Comparison of ENCODE assay signal across 1 cellular context in genomic region chr10:4770766-4771553, GRCh38.
TF ChIP-seq lines count a peak whose summit lies in the region.

No MANE protein-coding gene starts in this region.

TF ChIP-seq in K562, 482 proteins besides CTCF, POLR2A, EP300 and RAD21 (continued from another document):
- TF ChIP-seq CEBPG (CRISPR knock-in tag; IDR thresholded peaks at IDR 0.05) (no peak), CEBPG (tag; conservative IDR thresholded peaks at IDR 0.05 in 1 of 2, IDR thresholded peaks at IDR 0.05 in 1 of 2) (0 out of 4 replicates have a peak, but pooled peaks of 1 of the 2 experiments have one; percentile 16), E4F1 (CRISPR knock-in tag; IDR thresholded peaks at IDR 0.05; ENCODE audit: borderline replicate concordance) (no peak), TCFL5 (CRISPR knock-in tag; conservative IDR thresholded peaks at IDR 0.05) (no peak), NONO (IDR thresholded peaks at IDR 0.05; ENCODE audit: low read depth in 2 of 2, low read length in 1 of 2) (no peak), SIX5 (IDR thresholded peaks at IDR 0.05; ENCODE audit: borderline replicate concordance in 1 of 2, insufficient read depth in 1 of 2, low read depth in 1 of 2, low read length in 2 of 2) (no peak), ZNF780A (CRISPR knock-in tag; IDR thresholded peaks at IDR 0.05) (no peak), FOSL1 (tag; conservative IDR thresholded peaks at IDR 0.05) (peak; percentile 22; the same call in 1 of the 2 replicates), SP2 (IDR thresholded peaks at IDR 0.05; ENCODE audit: extremely low read depth, low read depth, low read length, poor library complexity, severe bottlenecking) (no peak), MLX (CRISPR knock-in tag; conservative IDR thresholded peaks at IDR 0.05) (no peak)
